Comparison of ENCODE assay signal across 26 cellular contexts in genomic region chr7:158161194-158161593, GRCh38.
"Had no signal": no experiment of that assay in that cellular context is flagged by ENCODE, and none has a peak within 500 bp of the region (broad histone marks: within the 10 kb centered on the region; RNA-seq: fewer than 3 reads in every experiment).

No MANE protein-coding gene starts in this region.

- ATAC-seq: activated CD4-positive, alpha-beta T cell treated with anti-CD3 and anti-CD28 coated beads for 36 hours; activated CD8-positive, alpha-beta memory T cell treated with anti-CD3 and anti-CD28 coated beads, Interleukin-2, amount 10 ng/mL, durations not matched to agents 7 days and 5 days; activated CD8-positive, alpha-beta T cell treated with anti-CD3 and anti-CD28 coated beads, Interleukin-2, amount 10 ng/mL, durations not matched to agents 7 days and 5 days; activated naive CD4-positive, alpha-beta T cell treated with anti-CD3 and anti-CD28 coated beads, Interleukin-2, amount 50 U/mL, for 72 hours; effector memory CD8-positive, alpha-beta T cell; gastroesophageal sphincter; heart right ventricle had no signal

- DNase-seq: activated CD4-positive, alpha-beta memory T cell treated with anti-CD3 and anti-CD28 coated beads for 36 hours; activated CD4-positive, alpha-beta T cell treated with anti-CD3 and anti-CD28 coated beads for 36 hours; activated CD4-positive, alpha-beta T cell treated with anti-CD3 and anti-CD28 coated beads, Interleukin-2, amount 10 ng/mL, durations not matched to agents 24 days and 14 days; activated CD4-positive, CD25-positive, alpha-beta regulatory T cell; activated CD4-positive, CD25-positive, alpha-beta regulatory T cell treated with anti-CD3 and anti-CD28 coated beads, Interleukin-2, amount 50 U/mL, for 72 hours; activated CD8-positive, alpha-beta memory T cell treated with anti-CD3 and anti-CD28 coated beads, Interleukin-2, amount 10 ng/mL, durations not matched to agents 7 days and 5 days; activated CD8-positive, alpha-beta memory T cell treated with anti-CD3 and anti-CD28 coated beads, Interleukin-2, amount 50 U/mL, for 4 hours; activated CD8-positive, alpha-beta T cell treated with anti-CD3 and anti-CD28 coated beads, Interleukin-2, amount 10 ng/mL, durations not matched to agents 7 days and 5 days; activated effector memory CD4-positive, alpha-beta T cell treated with anti-CD3 and anti-CD28 coated beads, Interleukin-2, amount 50 U/mL, for 16 hours; activated naive CD4-positive, alpha-beta T cell treated with anti-CD3 and anti-CD28 coated beads, Interleukin-2, amount 10 ng/mL, durations not matched to agents 7 days and 5 days; activated naive CD8-positive, alpha-beta T cell treated with anti-CD3 and anti-CD28 coated beads, Interleukin-2, amount 10 ng/mL, durations not matched to agents 7 days and 5 days; activated T-cell treated with anti-CD3 and anti-CD28 coated beads, Interleukin-2, amount 50 U/mL, for 1 hour; activated T-cell treated with anti-CD3 and anti-CD28 coated beads, Interleukin-2, amount 50 U/mL, for 48 hours; cortex of kidney; dermis blood vessel endothelial cell; effector CD4-positive, alpha-beta T cell; effector memory CD8-positive, alpha-beta T cell; esophagus squamous epithelium; foreskin melanocyte; heart right ventricle; T-helper 2 cell had no signal

- H3K27ac ChIP-seq: ascending aorta, breast epithelium, epithelial cell of prostate, esophagus squamous epithelium, gastroesophageal sphincter, heart right ventricle had no signal

- H3K4me3 ChIP-seq: ascending aorta, breast epithelium, esophagus squamous epithelium, gastroesophageal sphincter, heart right ventricle had no signal
